ENCODE assay signal across 5 cellular contexts in the genomic region with DNA sequence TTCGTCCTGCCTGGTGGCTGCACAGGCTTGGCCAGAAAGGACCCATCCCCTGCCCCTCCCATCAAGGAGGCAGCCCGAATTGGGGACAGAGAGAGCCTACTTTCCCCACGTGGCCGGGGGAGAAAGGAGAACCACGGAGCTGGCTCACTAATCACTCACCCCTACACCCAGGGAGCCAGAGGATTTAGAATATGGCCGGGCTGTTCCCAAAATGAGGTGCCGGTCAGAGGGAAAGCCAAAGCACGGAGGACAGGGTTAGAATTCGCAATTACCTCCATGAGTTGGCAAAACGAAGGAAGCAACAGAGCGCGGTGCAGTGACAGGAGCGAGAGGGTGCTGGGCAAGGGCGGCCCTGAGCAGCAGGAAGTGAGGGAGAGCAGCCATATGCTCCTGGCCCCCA. TPM values are rescaled to one million over a fixed set of nuclear protein-coding genes. Genes with fewer than 3 reads are reported as not detected.
"Had no signal": no experiment of that assay in that cellular context is flagged by ENCODE, and none has a peak within 500 bp of the region (broad histone marks: within the 10 kb centered on the region; RNA-seq: fewer than 3 reads in every experiment).

No MANE protein-coding gene starts in this region.

- H3K27ac Mint-ChIP-seq: GM23338, H9 had no signal

- H3K4me1 Mint-ChIP-seq: GM23338 had no signal

- H3K4me3 Mint-ChIP-seq: GM23338, H9 had no signal

- DNase-seq: HCEC 1CT, IMR-90 had no signal

- H2AFZ ChIP-seq: GM23338 had no signal

- H3K4me2 ChIP-seq: GM23338 had no signal

- ATAC-seq: GM23338 had no signal

- H3K4me3 ChIP-seq: GM23338 had no signal

RNA-seq across cellular contexts. Expression of a gene that starts 33.1 kb away (rescaled TPM):
- total RNA-seq: HT-29, IMR-90 had no signal
- polyA plus RNA-seq: GM23338, IMR-90 had no signal
